Comparison of ENCODE assay signal across 8 cellular contexts in the genomic region with DNA sequence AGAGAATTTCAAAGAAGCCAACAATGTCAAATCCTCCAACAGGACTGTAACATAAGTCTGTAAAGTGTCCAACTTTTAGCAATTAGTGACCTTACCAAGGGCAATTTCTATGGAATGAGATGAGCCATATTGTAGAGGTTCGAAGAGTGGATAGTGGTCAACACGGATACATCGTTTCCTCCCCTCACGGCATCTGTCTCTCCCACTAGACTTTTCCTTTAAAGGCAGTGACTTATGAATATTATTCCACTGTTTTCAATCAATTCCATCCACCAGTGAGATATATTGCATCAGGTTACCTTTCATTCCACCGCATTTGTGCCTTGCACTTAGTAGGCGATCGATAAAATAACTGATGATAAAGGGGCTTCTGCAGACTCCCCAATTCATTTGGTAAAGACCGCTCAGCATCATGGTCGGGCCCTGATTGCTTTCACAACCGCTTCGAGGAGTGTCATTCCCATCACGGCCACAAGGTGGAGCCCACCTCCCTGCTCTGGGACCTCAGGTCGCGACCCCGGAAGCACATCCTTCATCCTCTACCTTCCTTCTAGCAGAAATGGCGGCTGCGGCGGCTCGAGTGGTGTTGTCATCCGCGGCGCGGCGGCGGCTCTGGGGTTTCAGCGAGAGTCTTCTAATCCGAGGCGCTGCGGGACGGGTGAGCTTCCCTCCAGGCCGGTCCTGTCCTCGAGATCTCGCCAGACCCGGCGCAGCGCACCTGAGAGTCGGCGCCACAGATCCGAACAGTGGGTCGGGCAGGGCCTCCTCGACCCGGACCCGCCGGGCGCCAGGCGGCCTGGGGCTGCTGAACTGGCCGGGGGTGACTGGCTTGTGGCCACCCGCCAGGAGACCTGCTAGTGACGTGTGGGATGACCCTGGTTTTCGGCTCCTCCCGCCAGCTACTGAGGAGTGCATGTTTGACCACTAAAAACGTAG. TPM values are rescaled to one million over a fixed set of nuclear protein-coding genes. Genes with fewer than 3 reads are reported as not detected.
A peak's percentile ranks its signal among the peaks of the same experiment; 100 is the strongest.
DNase-seq lines count a peak whose midpoint lies in the region; ATAC-seq, FAIRE-seq and TF ChIP-seq lines count a peak whose summit lies in the region.

Gene PMPCB, plus strand, starts transcription at position 535 of the 936 bp plus-strand sequence. Its CDS starts 25 bp downstream, at position 560.

- peak within 1 kb of the TSS; percentile 66 for H3K9ac ChIP-seq in ES-I3 (ENCODE audit: low read depth, low read length)

- no peaks in the 10 kb centered on the region for H3K36me3 Mint-ChIP-seq in natural killer cell treated with Interleukin-12 subunit alpha and Interleukin-12 subunit beta and Interleukin-15 and Interleukin-18, amount 100 ng/mL, for 72 hours

- DNase-seq in H54 (ENCODE audit: insufficient read length, low spot score) (peak; percentile 72), LoVo (ENCODE audit: low spot score) (peak; percentile 96), RWPE2 (ENCODE audit: low spot score) (peak; percentile 90), fibroblast of peridontal ligament (ENCODE audit: extremely low read depth) (peak; percentile 92)
- DNase-seq in activated T-helper 9 cell treated with anti-CD3 and anti-CD28 coated beads, Interleukin-2, amount 50 U/mL, for 16 hours (ENCODE audit: low read depth), result peak; percentile 93
- DNase-seq in natural killer cell treated with Interleukin-12 subunit alpha and Interleukin-12 subunit beta and Interleukin-15 and Interleukin-18, amount 100 ng/mL, for 72 hours (ENCODE audit: low spot score), result peak; percentile 95
- DNase-seq in stimulated activated naive CD8-positive, alpha-beta T cell treated with anti-CD3 and anti-CD28 coated beads, Interleukin-15, Interleukin-2, amounts not matched to agents 100 U/mL and 50 U/mL, for 24 hours, result peak; percentile 97

- TF ChIP-seq POLR2A in H54 (IDR thresholded peaks at IDR 0.05; ENCODE audit: low read depth, low read length), result peak; percentile 80

- H3K4me1 ChIP-seq in ES-I3 (ENCODE audit: insufficient read depth, low read length), result peaks cover 5% of the 10 kb centered on the region
- peaks cover 7% of the 10 kb centered on the region for H3K4me1 ChIP-seq in RWPE2 (ENCODE audit: insufficient read depth, poor library complexity, severe bottlenecking)

- H3K27ac ChIP-seq in RWPE2 (ENCODE audit: poor library complexity, severe bottlenecking), result peak within 1 kb of the TSS; percentile 29

- peak within 1 kb of the TSS; percentile 94 for H3K4me3 Mint-ChIP-seq in natural killer cell treated with Interleukin-12 subunit alpha and Interleukin-12 subunit beta and Interleukin-15 and Interleukin-18, amount 100 ng/mL, for 72 hours

- H3K4me1 Mint-ChIP-seq in natural killer cell treated with Interleukin-12 subunit alpha and Interleukin-12 subunit beta and Interleukin-15 and Interleukin-18, amount 100 ng/mL, for 72 hours (ENCODE audit: low read depth in 2 of 2), result peaks cover 27 to 29% of the 10 kb centered on the region in 2 donors

- H3K27me3 Mint-ChIP-seq in natural killer cell treated with Interleukin-12 subunit alpha and Interleukin-12 subunit beta and Interleukin-15 and Interleukin-18, amount 100 ng/mL, for 72 hours, result peaks cover 4 to 9% of the 10 kb centered on the region in 2 donors

- H3K4me3 ChIP-seq in RWPE2 (ENCODE audit: severe bottlenecking), result peak within 1 kb of the TSS; percentile 71

- peak; percentile 93 for ATAC-seq in RWPE2 (ENCODE audit: low read depth)
- ATAC-seq in natural killer cell treated with Interleukin-12 subunit alpha and Interleukin-12 subunit beta and Interleukin-15 and Interleukin-18, amount 100 ng/mL, for 72 hours, result peak; percentile 98 to 99
- peak; percentile 97 for ATAC-seq in stimulated activated naive CD8-positive, alpha-beta T cell treated with anti-CD3 and anti-CD28 coated beads, Interleukin-15, Interleukin-2, amounts not matched to agents 100 U/mL and 50 U/mL, for 24 hours

- TF ChIP-seq CTCF in RWPE2 (IDR thresholded peaks at IDR 0.05; ENCODE audit: poor library complexity, severe bottlenecking), result peak; percentile 97

- peak within 1 kb of the TSS; percentile 91 to 95 for H3K27ac Mint-ChIP-seq in natural killer cell treated with Interleukin-12 subunit alpha and Interleukin-12 subunit beta and Interleukin-15 and Interleukin-18, amount 100 ng/mL, for 72 hours

- no peaks in the 10 kb centered on the region for H3K9me3 Mint-ChIP-seq in natural killer cell treated with Interleukin-12 subunit alpha and Interleukin-12 subunit beta and Interleukin-15 and Interleukin-18, amount 100 ng/mL, for 72 hours

- peak; percentile 90 for FAIRE-seq in H54 (lab: Jason Lieb, UNC)

- H3K36me3 ChIP-seq in ES-I3 (ENCODE audit: insufficient read depth, low read length) (peaks cover 2% of the 10 kb centered on the region), RWPE2 (ENCODE audit: low read depth) (peaks cover 38% of the 10 kb centered on the region)

- no peaks in the 10 kb centered on the region for H3K27me3 ChIP-seq in RWPE2 (ENCODE audit: insufficient read depth, poor library complexity, severe bottlenecking)

- no peaks in the 10 kb centered on the region for H3K9me3 ChIP-seq in ES-I3 (ENCODE audit: control insufficient read depth, insufficient read depth, low read length)
- no peaks in the 10 kb centered on the region for H3K9me3 ChIP-seq in RWPE2 (ENCODE audit: severe bottlenecking)

RNA-seq across cellular contexts. Expression of gene PMPCB, which starts in this region (rescaled TPM):
- 10 to 100 TPM; 55.6 to 62.9 TPM for total RNA-seq in natural killer cell treated with Interleukin-12 subunit alpha and Interleukin-12 subunit beta and Interleukin-15 and Interleukin-18, amount 100 ng/mL, for 72 hours

Comparison
In these comparisons a context has a peak if more than half of its experiments do, and no peak if none do; other contexts are left out.
1. Peak in every context shown above with its lines: DNase-seq, ATAC-seq, H3K4me3 ChIP-seq and H3K27ac ChIP-seq.